Comparison of ENCODE assay signal across 1 cellular context in the genomic region with DNA sequence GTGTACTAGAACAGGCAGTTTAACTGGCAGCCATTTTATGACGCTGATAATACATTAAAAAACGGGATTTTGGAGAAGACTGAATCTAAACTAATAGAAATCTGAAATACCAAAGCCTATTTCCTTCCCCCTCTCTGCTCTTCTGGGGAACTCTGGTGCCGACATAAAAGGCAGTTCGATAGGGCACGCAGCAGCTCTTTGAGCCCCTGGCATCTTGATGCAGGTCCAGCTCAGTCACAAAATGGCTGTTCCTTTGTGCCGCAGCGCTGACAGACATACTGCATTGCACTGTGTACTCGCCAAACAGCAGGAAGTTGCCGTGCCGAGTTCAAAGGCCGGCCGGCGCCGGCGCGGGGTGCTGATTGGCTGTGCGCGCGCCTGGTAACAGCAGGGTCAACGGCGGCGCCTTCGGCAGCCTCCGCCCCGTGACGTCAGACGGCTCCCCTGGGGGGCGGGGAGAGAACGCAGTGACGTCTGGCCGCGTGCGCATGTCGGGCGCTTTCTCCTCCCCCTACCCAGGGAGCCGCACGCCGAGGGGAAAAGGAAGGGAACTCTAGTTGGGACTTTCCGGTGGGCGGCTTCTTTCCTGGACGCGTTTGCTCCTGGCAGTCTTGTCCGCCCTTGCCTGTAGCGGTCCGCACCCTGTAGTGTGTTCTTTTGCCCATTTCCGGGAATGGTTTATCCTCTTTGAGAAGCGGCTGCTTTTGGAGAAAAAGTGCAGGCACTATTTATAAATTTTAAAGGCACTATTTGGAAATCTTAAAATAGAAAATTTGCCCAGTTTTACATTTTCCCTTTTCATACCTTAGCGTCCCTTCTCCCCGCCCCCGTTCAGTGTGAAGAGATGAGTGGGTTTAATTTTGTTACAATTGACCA.
TF ChIP-seq lines count a peak whose summit lies in the region.

No MANE protein-coding gene starts in this region.

TF ChIP-seq in HEK293, 187 proteins besides CTCF, POLR2A, EP300 and RAD21 (continued from another document and continues in another):
- TF ChIP-seq ZNF623 (tag by site-specific recombination; IDR thresholded peaks at IDR 0.05) (0 out of 2 replicates have a peak, but pooled peaks have one; percentile 7), KLF10 (tag by site-specific recombination; IDR thresholded peaks at IDR 0.05) (peak; percentile 31; the same call in 1 of the 2 replicates), GLIS1 (tag by site-specific recombination; IDR thresholded peaks at IDR 0.05) (peak; percentile 91), ZSCAN16 (tag by site-specific recombination; IDR thresholded peaks at IDR 0.05) (no peak), ZNF391 (tag by site-specific recombination; IDR thresholded peaks at IDR 0.05; ENCODE audit: borderline replicate concordance, low read depth) (peak; percentile 16; the same call in 1 of the 2 replicates), SP3 (tag by site-specific recombination; IDR thresholded peaks at IDR 0.05) (peak; percentile 86), ZNF423 (tag by site-specific recombination; IDR thresholded peaks at IDR 0.05) (0 out of 2 replicates have a peak, but pooled peaks have one; percentile 45), ZNF843 (tag by site-specific recombination; IDR thresholded peaks at IDR 0.05) (peak; percentile 60; the same call in 1 of the 2 replicates), ZNF146 (tag by site-specific recombination; IDR thresholded peaks at IDR 0.05) (0 out of 2 replicates have a peak, but pooled peaks have one; percentile 12), ZNF132 (tag by site-specific recombination; IDR thresholded peaks at IDR 0.05; ENCODE audit: borderline replicate concordance) (no peak), ZNF48 (tag by site-specific recombination; IDR thresholded peaks at IDR 0.05) (no peak), ZNF112 (tag by site-specific recombination; IDR thresholded peaks at IDR 0.05) (no peak), SP2 (tag by site-specific recombination; IDR thresholded peaks at IDR 0.05) (peak; percentile 95), ZBTB21 (tag by site-specific recombination; IDR thresholded peaks at IDR 0.05) (peak; percentile 98), ZFHX2 (tag by site-specific recombination; conservative IDR thresholded peaks at IDR 0.05) (peak; percentile 51), ZNF114 (tag by site-specific recombination; IDR thresholded peaks at IDR 0.05) (no peak), KLF1 (tag by site-specific recombination; IDR thresholded peaks at IDR 0.05) (peak; percentile 76), ZNF169 (tag by site-specific recombination; IDR thresholded peaks at IDR 0.05) (no peak), ZNF561 (tag by site-specific recombination; IDR thresholded peaks at IDR 0.05; ENCODE audit: borderline replicate concordance) (peak; percentile 90; the same call in 1 of the 2 replicates), ZNF580 (tag by site-specific recombination; IDR thresholded peaks at IDR 0.05) (no peak), ZBTB44 (tag by site-specific recombination; IDR thresholded peaks at IDR 0.05) (peak; percentile 88), ZBTB48 (tag by site-specific recombination; IDR thresholded peaks at IDR 0.05) (peak; percentile 41; the same call in 1 of the 2 replicates), ZNF529 (tag by site-specific recombination; IDR thresholded peaks at IDR 0.05; ENCODE audit: insufficient replicate concordance) (no peak), ZBTB17 (tag by site-specific recombination; IDR thresholded peaks at IDR 0.05) (peak; percentile 93), YY1 (tag by site-specific recombination; IDR thresholded peaks at IDR 0.05) (peak; percentile 97), ZNF544 (tag by site-specific recombination; IDR thresholded peaks at IDR 0.05) (no peak), OSR2 (tag by site-specific recombination; IDR thresholded peaks at IDR 0.05) (peak; percentile 80), ZNF184 (tag by site-specific recombination; IDR thresholded peaks at IDR 0.05) (0 out of 2 replicates have a peak, but pooled peaks have one; percentile 10), ZNF692 (tag by site-specific recombination; IDR thresholded peaks at IDR 0.05) (peak; percentile 79)
- TF ChIP-seq, protein P1, sequence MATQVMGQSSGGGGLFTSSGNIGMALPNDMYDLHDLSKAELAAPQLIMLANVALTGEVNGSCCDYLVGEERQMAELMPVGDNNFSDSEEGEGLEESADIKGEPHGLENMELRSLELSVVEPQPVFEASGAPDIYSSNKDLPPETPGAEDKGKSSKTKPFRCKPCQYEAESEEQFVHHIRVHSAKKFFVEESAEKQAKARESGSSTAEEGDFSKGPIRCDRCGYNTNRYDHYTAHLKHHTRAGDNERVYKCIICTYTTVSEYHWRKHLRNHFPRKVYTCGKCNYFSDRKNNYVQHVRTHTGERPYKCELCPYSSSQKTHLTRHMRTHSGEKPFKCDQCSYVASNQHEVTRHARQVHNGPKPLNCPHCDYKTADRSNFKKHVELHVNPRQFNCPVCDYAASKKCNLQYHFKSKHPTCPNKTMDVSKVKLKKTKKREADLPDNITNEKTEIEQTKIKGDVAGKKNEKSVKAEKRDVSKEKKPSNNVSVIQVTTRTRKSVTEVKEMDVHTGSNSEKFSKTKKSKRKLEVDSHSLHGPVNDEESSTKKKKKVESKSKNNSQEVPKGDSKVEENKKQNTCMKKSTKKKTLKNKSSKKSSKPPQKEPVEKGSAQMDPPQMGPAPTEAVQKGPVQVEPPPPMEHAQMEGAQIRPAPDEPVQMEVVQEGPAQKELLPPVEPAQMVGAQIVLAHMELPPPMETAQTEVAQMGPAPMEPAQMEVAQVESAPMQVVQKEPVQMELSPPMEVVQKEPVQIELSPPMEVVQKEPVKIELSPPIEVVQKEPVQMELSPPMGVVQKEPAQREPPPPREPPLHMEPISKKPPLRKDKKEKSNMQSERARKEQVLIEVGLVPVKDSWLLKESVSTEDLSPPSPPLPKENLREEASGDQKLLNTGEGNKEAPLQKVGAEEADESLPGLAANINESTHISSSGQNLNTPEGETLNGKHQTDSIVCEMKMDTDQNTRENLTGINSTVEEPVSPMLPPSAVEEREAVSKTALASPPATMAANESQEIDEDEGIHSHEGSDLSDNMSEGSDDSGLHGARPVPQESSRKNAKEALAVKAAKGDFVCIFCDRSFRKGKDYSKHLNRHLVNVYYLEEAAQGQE (tag by site-specific recombination; IDR thresholded peaks at IDR 0.05) = 0 out of 2 replicates have a peak, but pooled peaks have one; percentile 40
- TF ChIP-seq, protein P2, sequence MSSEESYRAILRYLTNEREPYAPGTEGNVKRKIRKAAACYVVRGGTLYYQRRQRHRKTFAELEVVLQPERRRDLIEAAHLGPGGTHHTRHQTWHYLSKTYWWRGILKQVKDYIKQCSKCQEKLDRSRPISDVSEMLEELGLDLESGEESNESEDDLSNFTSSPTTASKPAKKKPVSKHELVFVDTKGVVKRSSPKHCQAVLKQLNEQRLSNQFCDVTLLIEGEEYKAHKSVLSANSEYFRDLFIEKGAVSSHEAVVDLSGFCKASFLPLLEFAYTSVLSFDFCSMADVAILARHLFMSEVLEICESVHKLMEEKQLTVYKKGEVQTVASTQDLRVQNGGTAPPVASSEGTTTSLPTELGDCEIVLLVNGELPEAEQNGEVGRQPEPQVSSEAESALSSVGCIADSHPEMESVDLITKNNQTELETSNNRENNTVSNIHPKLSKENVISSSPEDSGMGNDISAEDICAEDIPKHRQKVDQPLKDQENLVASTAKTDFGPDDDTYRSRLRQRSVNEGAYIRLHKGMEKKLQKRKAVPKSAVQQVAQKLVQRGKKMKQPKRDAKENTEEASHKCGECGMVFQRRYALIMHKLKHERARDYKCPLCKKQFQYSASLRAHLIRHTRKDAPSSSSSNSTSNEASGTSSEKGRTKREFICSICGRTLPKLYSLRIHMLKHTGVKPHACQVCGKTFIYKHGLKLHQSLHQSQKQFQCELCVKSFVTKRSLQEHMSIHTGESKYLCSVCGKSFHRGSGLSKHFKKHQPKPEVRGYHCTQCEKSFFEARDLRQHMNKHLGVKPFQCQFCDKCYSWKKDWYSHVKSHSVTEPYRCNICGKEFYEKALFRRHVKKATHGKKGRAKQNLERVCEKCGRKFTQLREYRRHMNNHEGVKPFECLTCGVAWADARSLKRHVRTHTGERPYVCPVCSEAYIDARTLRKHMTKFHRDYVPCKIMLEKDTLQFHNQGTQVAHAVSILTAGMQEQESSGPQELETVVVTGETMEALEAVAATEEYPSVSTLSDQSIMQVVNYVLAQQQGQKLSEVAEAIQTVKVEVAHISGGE (tag by site-specific recombination; conservative IDR thresholded peaks at IDR 0.05; ENCODE audit: low read depth) = peak; percentile 98
- TF ChIP-seq, protein P3, sequence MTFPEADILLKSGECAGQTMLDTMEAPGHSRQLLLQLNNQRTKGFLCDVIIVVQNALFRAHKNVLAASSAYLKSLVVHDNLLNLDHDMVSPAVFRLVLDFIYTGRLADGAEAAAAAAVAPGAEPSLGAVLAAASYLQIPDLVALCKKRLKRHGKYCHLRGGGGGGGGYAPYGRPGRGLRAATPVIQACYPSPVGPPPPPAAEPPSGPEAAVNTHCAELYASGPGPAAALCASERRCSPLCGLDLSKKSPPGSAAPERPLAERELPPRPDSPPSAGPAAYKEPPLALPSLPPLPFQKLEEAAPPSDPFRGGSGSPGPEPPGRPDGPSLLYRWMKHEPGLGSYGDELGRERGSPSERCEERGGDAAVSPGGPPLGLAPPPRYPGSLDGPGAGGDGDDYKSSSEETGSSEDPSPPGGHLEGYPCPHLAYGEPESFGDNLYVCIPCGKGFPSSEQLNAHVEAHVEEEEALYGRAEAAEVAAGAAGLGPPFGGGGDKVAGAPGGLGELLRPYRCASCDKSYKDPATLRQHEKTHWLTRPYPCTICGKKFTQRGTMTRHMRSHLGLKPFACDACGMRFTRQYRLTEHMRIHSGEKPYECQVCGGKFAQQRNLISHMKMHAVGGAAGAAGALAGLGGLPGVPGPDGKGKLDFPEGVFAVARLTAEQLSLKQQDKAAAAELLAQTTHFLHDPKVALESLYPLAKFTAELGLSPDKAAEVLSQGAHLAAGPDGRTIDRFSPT (tag by site-specific recombination; IDR thresholded peaks at IDR 0.05) = peak; percentile 51; the same call in 1 of the 2 replicates
- TF ChIP-seq, protein P4, sequence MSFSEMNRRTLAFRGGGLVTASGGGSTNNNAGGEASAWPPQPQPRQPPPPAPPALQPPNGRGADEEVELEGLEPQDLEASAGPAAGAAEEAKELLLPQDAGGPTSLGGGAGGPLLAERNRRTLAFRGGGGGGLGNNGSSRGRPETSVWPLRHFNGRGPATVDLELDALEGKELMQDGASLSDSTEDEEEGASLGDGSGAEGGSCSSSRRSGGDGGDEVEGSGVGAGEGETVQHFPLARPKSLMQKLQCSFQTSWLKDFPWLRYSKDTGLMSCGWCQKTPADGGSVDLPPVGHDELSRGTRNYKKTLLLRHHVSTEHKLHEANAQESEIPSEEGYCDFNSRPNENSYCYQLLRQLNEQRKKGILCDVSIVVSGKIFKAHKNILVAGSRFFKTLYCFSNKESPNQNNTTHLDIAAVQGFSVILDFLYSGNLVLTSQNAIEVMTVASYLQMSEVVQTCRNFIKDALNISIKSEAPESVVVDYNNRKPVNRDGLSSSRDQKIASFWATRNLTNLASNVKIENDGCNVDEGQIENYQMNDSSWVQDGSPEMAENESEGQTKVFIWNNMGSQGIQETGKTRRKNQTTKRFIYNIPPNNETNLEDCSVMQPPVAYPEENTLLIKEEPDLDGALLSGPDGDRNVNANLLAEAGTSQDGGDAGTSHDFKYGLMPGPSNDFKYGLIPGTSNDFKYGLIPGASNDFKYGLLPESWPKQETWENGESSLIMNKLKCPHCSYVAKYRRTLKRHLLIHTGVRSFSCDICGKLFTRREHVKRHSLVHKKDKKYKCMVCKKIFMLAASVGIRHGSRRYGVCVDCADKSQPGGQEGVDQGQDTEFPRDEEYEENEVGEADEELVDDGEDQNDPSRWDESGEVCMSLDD (tag by site-specific recombination; IDR thresholded peaks at IDR 0.05) = peak; percentile 72; the same call in 1 of the 2 replicates
- TF ChIP-seq, protein P5, sequence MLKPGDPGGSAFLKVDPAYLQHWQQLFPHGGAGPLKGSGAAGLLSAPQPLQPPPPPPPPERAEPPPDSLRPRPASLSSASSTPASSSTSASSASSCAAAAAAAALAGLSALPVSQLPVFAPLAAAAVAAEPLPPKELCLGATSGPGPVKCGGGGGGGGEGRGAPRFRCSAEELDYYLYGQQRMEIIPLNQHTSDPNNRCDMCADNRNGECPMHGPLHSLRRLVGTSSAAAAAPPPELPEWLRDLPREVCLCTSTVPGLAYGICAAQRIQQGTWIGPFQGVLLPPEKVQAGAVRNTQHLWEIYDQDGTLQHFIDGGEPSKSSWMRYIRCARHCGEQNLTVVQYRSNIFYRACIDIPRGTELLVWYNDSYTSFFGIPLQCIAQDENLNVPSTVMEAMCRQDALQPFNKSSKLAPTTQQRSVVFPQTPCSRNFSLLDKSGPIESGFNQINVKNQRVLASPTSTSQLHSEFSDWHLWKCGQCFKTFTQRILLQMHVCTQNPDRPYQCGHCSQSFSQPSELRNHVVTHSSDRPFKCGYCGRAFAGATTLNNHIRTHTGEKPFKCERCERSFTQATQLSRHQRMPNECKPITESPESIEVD (tag by site-specific recombination; IDR thresholded peaks at IDR 0.05) = no peak
- TF ChIP-seq, protein P6, sequence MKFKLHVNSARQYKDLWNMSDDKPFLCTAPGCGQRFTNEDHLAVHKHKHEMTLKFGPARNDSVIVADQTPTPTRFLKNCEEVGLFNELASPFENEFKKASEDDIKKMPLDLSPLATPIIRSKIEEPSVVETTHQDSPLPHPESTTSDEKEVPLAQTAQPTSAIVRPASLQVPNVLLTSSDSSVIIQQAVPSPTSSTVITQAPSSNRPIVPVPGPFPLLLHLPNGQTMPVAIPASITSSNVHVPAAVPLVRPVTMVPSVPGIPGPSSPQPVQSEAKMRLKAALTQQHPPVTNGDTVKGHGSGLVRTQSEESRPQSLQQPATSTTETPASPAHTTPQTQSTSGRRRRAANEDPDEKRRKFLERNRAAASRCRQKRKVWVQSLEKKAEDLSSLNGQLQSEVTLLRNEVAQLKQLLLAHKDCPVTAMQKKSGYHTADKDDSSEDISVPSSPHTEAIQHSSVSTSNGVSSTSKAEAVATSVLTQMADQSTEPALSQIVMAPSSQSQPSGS (tag by site-specific recombination; IDR thresholded peaks at IDR 0.05; ENCODE audit: low read depth) = peak; percentile 96
